Comparison of ENCODE assay signal across 21 cellular contexts in the genomic region with DNA sequence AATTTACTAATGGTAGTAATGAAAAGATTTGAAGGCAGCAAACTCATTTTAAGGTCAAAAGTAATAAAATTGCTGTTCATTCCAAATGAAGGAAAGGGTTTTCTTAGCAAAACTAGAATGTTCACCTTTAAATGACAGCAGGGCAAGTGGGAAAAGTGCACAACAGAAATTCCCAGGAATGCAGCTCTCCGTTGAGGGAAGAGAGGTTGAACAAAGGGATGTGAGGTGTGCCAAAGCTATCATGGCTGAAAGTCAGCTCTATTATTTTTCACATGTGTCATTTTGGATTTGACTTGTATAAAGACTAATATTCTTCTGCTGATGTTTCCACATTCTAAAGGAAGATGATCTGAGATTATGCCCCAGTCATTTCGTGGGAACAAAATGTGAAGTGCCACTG.
"Had no signal": no experiment of that assay in that cellular context is flagged by ENCODE, and none has a peak within 500 bp of the region (broad histone marks: within the 10 kb centered on the region; RNA-seq: fewer than 3 reads in every experiment).

No MANE protein-coding gene starts in this region.

- DNase-seq: KBM-7, MM.1S, NCI-H1092 treated with DMSO at 0.1 percent for 48 hours, NCI-H1436, NCI-H187, NCI-H2029, NCI-H2081 treated with DMSO at 0.1 percent for 48 hours, NCI-H2171, NCI-H226, NCI-H446, NCI-H510A, NCI-H524 treated with DMSO at 0.1 percent for 48 hours, NCI-H69, NCI-H774, Right ventricle myocardium superior, RPMI8226, SIG-M5, SW 1271 had no signal

- H3K4me3 ChIP-seq: SJSA1, SK-N-MC had no signal

- H3K36me3 ChIP-seq: SJSA1 had no signal

- H3K27ac ChIP-seq: HL-60, SJSA1, SK-N-MC had no signal

- H3K27me3 ChIP-seq: SJSA1 had no signal

- H3K9me3 ChIP-seq: SJSA1 had no signal
